Comparison of ENCODE assay signal across 28 cellular contexts in the genomic region with DNA sequence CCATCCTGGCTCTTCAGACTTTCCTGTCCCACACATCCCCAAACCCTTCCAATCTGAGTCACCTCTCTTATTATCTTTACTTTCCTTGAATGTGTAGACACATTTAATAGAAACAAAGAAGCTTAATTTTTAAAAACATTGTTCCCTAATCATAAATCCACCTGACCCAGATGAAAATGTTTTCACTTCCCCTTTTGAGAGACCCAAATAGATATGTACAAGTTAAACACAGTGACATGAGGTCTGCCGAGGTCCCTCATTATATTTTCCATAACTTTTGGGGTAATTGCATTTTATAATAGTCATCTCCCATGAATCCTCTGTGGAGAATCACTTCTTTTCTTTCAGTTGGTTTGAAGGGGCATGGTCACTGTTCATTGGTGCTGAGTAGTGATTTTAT.
"Had no signal": no experiment of that assay in that cellular context is flagged by ENCODE, and none has a peak within 500 bp of the region (broad histone marks: within the 10 kb centered on the region; RNA-seq: fewer than 3 reads in every experiment).

No MANE protein-coding gene starts in this region.

- H3K4me1 ChIP-seq: breast epithelium, gastroesophageal sphincter, prostate gland, sigmoid colon, upper lobe of left lung had no signal

- H3K4me3 Mint-ChIP-seq: activated B cell treated with CpG ODN at 0.5 μM for 24 hours; activated CD8-positive, alpha-beta T cell treated with anti-CD3 and anti-CD28 coated beads for 36 hours; activated T-cell treated with anti-CD3 and anti-CD28 coated beads, Interleukin-2, amount 50 U/mL, for 4 hours; activated T-helper 17 cell treated with anti-CD3 and anti-CD28 coated beads, Interleukin-2, amount 50 U/mL, for 72 hours; immature natural killer cell; mesothelial cell of epicardium; naive thymus-derived CD4-positive, alpha-beta T cell; stimulated activated effector memory CD8-positive, alpha-beta T cell treated with anti-CD3 and anti-CD28 coated beads, Interleukin-12 subunit alpha, Interleukin-12 subunit beta, amount 100 ng/mL, for 72 hours; stimulated activated naive CD8-positive, alpha-beta T cell treated with anti-CD3 and anti-CD28 coated beads, Interleukin-15, amount 100 ng/mL, for 72 hours had no signal

- H3K4me1 Mint-ChIP-seq: activated T-helper 17 cell treated with anti-CD3 and anti-CD28 coated beads, Interleukin-2, amount 50 U/mL, for 72 hours; immature natural killer cell; mesothelial cell of epicardium; naive thymus-derived CD4-positive, alpha-beta T cell; stimulated activated effector memory CD8-positive, alpha-beta T cell treated with anti-CD3 and anti-CD28 coated beads, Interleukin-12 subunit alpha, Interleukin-12 subunit beta, amount 100 ng/mL, for 72 hours; stimulated activated naive CD8-positive, alpha-beta T cell treated with anti-CD3 and anti-CD28 coated beads, Interleukin-15, amount 100 ng/mL, for 72 hours had no signal

- FAIRE-seq: endothelial cell of umbilical vein, kidney, small intestine had no signal

- H3K4me3 ChIP-seq: breast epithelium, gastroesophageal sphincter, ovary, prostate gland, sigmoid colon, upper lobe of left lung had no signal

- H3K36me3 ChIP-seq: breast epithelium, gastroesophageal sphincter, ovary, prostate gland, sigmoid colon, upper lobe of left lung had no signal

- ATAC-seq: activated CD8-positive, alpha-beta T cell treated with anti-CD3 and anti-CD28 coated beads for 36 hours; activated naive CD4-positive, alpha-beta T cell treated with anti-CD3 and anti-CD28 coated beads, Interleukin-2, amount 50 U/mL, for 72 hours; activated T-cell treated with anti-CD3 and anti-CD28 coated beads, Interleukin-2, amount 50 U/mL, for 4 hours; activated T-helper 17 cell treated with anti-CD3 and anti-CD28 coated beads, Interleukin-2, amount 50 U/mL, for 72 hours; gastroesophageal sphincter; left colon; naive thymus-derived CD4-positive, alpha-beta T cell; stimulated activated effector memory CD8-positive, alpha-beta T cell treated with anti-CD3 and anti-CD28 coated beads, Interleukin-12 subunit alpha, Interleukin-12 subunit beta, amount 100 ng/mL, for 72 hours; stimulated activated naive CD8-positive, alpha-beta T cell treated with anti-CD3 and anti-CD28 coated beads, Interleukin-15, amount 100 ng/mL, for 72 hours had no signal

- H3K9me3 ChIP-seq: breast epithelium, gastroesophageal sphincter, ovary, prostate gland, sigmoid colon, upper lobe of left lung had no signal

- H3K27me3 Mint-ChIP-seq: stimulated activated naive CD8-positive, alpha-beta T cell treated with anti-CD3 and anti-CD28 coated beads, Interleukin-15, amount 100 ng/mL, for 72 hours had no signal

- DNase-seq: activated B cell treated with CpG ODN at 0.5 μM for 24 hours; activated CD4-positive, alpha-beta T cell treated with anti-CD3 and anti-CD28 coated beads, Interleukin-2, amount 50 U/mL, for 1 hour; activated CD8-positive, alpha-beta T cell treated with anti-CD3 and anti-CD28 coated beads for 36 hours; activated T-cell treated with anti-CD3 and anti-CD28 coated beads, Interleukin-2, amount 50 U/mL, for 4 hours; central memory CD4-positive, alpha-beta T cell; head of caudate nucleus; hypothalamus; immature natural killer cell; kidney; left colon; mammary epithelial cell; naive thymus-derived CD4-positive, alpha-beta T cell; ovary; retina; sigmoid colon; small intestine; stimulated activated CD4-positive, alpha-beta T cell treated with anti-CD3 and anti-CD28 coated beads, Interleukin-4, amount 100 ng/mL, for 24 hours; stimulated activated naive CD8-positive, alpha-beta T cell treated with anti-CD3 and anti-CD28 coated beads, Interleukin-15, amount 100 ng/mL, for 72 hours; substantia nigra; upper lobe of left lung had no signal

- H3K27ac Mint-ChIP-seq: activated B cell treated with CpG ODN at 0.5 μM for 24 hours; activated CD8-positive, alpha-beta T cell treated with anti-CD3 and anti-CD28 coated beads for 36 hours; activated naive CD4-positive, alpha-beta T cell treated with anti-CD3 and anti-CD28 coated beads, Interleukin-2, amount 50 U/mL, for 72 hours; activated T-helper 17 cell treated with anti-CD3 and anti-CD28 coated beads, Interleukin-2, amount 50 U/mL, for 72 hours; immature natural killer cell; mesothelial cell of epicardium; naive thymus-derived CD4-positive, alpha-beta T cell; stimulated activated effector memory CD8-positive, alpha-beta T cell treated with anti-CD3 and anti-CD28 coated beads, Interleukin-12 subunit alpha, Interleukin-12 subunit beta, amount 100 ng/mL, for 72 hours; stimulated activated naive CD8-positive, alpha-beta T cell treated with anti-CD3 and anti-CD28 coated beads, Interleukin-15, amount 100 ng/mL, for 72 hours had no signal

- H3K36me3 Mint-ChIP-seq: activated naive CD4-positive, alpha-beta T cell treated with anti-CD3 and anti-CD28 coated beads, Interleukin-2, amount 50 U/mL, for 72 hours; immature natural killer cell; mesothelial cell of epicardium; naive thymus-derived CD4-positive, alpha-beta T cell; stimulated activated effector memory CD8-positive, alpha-beta T cell treated with anti-CD3 and anti-CD28 coated beads, Interleukin-12 subunit alpha, Interleukin-12 subunit beta, amount 100 ng/mL, for 72 hours had no signal

- H3K27ac ChIP-seq: breast epithelium, gastroesophageal sphincter, ovary, prostate gland, sigmoid colon, upper lobe of left lung had no signal

- H3K27me3 ChIP-seq: breast epithelium, gastroesophageal sphincter, ovary, sigmoid colon, upper lobe of left lung had no signal

- H3K9me3 Mint-ChIP-seq: activated B cell treated with CpG ODN at 0.5 μM for 24 hours had no signal
